ENCODE assay signal across 1 cellular context in the genomic region with DNA sequence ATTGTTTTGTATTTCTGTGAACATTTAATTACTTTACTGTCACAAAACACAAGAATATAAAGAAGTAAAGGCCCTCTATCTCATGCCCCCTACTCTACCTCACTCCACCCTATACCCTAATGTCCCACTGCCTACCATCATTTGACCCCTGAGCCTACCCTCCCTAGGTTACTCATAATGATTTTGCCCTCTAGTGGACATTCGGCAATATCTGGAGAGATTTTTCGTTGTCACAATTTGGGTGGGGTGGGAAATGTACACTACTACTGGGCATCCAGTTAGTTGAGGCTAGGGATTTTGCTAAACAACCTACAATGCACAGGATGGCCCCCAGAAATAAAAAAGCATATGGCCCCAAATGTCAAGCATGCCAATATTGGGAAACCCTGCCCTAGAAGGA.
TF ChIP-seq lines count a peak whose summit lies in the region.

No MANE protein-coding gene starts in this region.

TF ChIP-seq in GM12878, 131 proteins besides CTCF, POLR2A, EP300 and RAD21:
- TF ChIP-seq E4F1 (IDR thresholded peaks at IDR 0.05; ENCODE audit: borderline replicate concordance, partially characterized antibody) (no peak), RAD51 (IDR thresholded peaks at IDR 0.05) (no peak), IKZF1 (conservative IDR thresholded peaks at IDR 0.05) (no peak), POU2F2 (IDR thresholded peaks at IDR 0.05; ENCODE audit: borderline replicate concordance, low read depth, low read length) (no peak), SUPT20H (IDR thresholded peaks at IDR 0.05; ENCODE audit: borderline replicate concordance, control insufficient read depth, low read depth, low read length) (no peak), MTA3 (IDR thresholded peaks at IDR 0.05; ENCODE audit: borderline replicate concordance, low read length) (no peak), RB1 (IDR thresholded peaks at IDR 0.05; ENCODE audit: borderline replicate concordance) (no peak), SMAD1 (IDR thresholded peaks at IDR 0.05; ENCODE audit: low read depth, partially characterized antibody) (no peak), REST (IDR thresholded peaks at IDR 0.05; ENCODE audit: low read depth, low read length) (no peak), POLR2AphosphoS2 (IDR thresholded peaks at IDR 0.05; ENCODE audit: low read depth, low read length) (no peak), TAF1 (IDR thresholded peaks at IDR 0.05; ENCODE audit: borderline replicate concordance, low read depth, low read length) (no peak), WRNIP1 (IDR thresholded peaks at IDR 0.05; ENCODE audit: borderline replicate concordance, low read depth, low read length) (no peak), MEF2A (IDR thresholded peaks at IDR 0.05; ENCODE audit: insufficient read depth, low read depth, low read length) (no peak), SUZ12 (IDR thresholded peaks at IDR 0.05; ENCODE audit: unreplicated experiment) (no peak), NRF1 (conservative IDR thresholded peaks at IDR 0.05; ENCODE audit: low read depth, low read length) (no peak), HDAC6 (IDR thresholded peaks at IDR 0.05; ENCODE audit: unreplicated experiment) (no peak), SPI1 (IDR thresholded peaks at IDR 0.05; ENCODE audit: borderline replicate concordance, insufficient read depth, low read depth, low read length) (no peak), KAT2A (conservative IDR thresholded peaks at IDR 0.05; ENCODE audit: control insufficient read depth, low read depth, low read length) (no peak)
- TF ChIP-seq, protein P1, sequence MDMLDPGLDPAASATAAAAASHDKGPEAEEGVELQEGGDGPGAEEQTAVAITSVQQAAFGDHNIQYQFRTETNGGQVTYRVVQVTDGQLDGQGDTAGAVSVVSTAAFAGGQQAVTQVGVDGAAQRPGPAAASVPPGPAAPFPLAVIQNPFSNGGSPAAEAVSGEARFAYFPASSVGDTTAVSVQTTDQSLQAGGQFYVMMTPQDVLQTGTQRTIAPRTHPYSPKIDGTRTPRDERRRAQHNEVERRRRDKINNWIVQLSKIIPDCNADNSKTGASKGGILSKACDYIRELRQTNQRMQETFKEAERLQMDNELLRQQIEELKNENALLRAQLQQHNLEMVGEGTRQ (IDR thresholded peaks at IDR 0.05; ENCODE audit: borderline replicate concordance, low read depth, low read length), result no peak
- TF ChIP-seq, protein P2, sequence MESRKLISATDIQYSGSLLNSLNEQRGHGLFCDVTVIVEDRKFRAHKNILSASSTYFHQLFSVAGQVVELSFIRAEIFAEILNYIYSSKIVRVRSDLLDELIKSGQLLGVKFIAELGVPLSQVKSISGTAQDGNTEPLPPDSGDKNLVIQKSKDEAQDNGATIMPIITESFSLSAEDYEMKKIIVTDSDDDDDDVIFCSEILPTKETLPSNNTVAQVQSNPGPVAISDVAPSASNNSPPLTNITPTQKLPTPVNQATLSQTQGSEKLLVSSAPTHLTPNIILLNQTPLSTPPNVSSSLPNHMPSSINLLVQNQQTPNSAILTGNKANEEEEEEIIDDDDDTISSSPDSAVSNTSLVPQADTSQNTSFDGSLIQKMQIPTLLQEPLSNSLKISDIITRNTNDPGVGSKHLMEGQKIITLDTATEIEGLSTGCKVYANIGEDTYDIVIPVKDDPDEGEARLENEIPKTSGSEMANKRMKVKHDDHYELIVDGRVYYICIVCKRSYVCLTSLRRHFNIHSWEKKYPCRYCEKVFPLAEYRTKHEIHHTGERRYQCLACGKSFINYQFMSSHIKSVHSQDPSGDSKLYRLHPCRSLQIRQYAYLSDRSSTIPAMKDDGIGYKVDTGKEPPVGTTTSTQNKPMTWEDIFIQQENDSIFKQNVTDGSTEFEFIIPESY (IDR thresholded peaks at IDR 0.05), result no peak
